ENCODE assay signal across 2 cellular contexts in genomic region chr7:55365103-55365679, GRCh38.
TF ChIP-seq lines count a peak whose summit lies in the region.

Gene LANCL2 (plus strand): TSS chr7:55365337. CDS start chr7:55366026, 689 bp downstream.

TF ChIP-seq in HCT116, 20 proteins besides CTCF, POLR2A, EP300 and RAD21:
- TF ChIP-seq EZH2 (IDR thresholded peaks at IDR 0.05) (no peak), MAX (IDR thresholded peaks at IDR 0.05) (no peak), YY1 (IDR thresholded peaks at IDR 0.05; ENCODE audit: extremely low read depth, insufficient replicate concordance, low read depth, low read length) (no peak), CEBPB (IDR thresholded peaks at IDR 0.05; ENCODE audit: low read depth) (no peak), TCF7L2 (IDR thresholded peaks at IDR 0.05; ENCODE audit: borderline replicate concordance, extremely low read depth, insufficient read depth, insufficient read length) (no peak), FOSL1 (IDR thresholded peaks at IDR 0.05; ENCODE audit: low read depth) (no peak), EGR1 (IDR thresholded peaks at IDR 0.05; ENCODE audit: low read depth) (no peak)

TF ChIP-seq in H1, 55 proteins besides CTCF, POLR2A, EP300 and RAD21:
- TF ChIP-seq SIN3A (conservative IDR thresholded peaks at IDR 0.05 in 1 of 2, IDR thresholded peaks at IDR 0.05 in 1 of 2; ENCODE audit: low read depth in 1 of 2, low read length in 2 of 2) (no peak; a peak in 1 of 4 replicates), RNF2 (IDR thresholded peaks at IDR 0.05; ENCODE audit: borderline replicate concordance, low read depth, low read length, missing control alignments, poor library complexity, severe bottlenecking) (no peak), NRF1 (IDR thresholded peaks at IDR 0.05; ENCODE audit: low read depth, low read length) (no peak), RFX5 (IDR thresholded peaks at IDR 0.05; ENCODE audit: borderline replicate concordance, low read depth, low read length) (no peak), ASH2L (IDR thresholded peaks at IDR 0.05; ENCODE audit: low read length) (peak; percentile 82), E2F6 (IDR thresholded peaks at IDR 0.05) (0 out of 2 replicates have a peak, but pooled peaks have one; percentile 1), CHD2 (IDR thresholded peaks at IDR 0.05; ENCODE audit: low read length) (no peak), CBX5 (IDR thresholded peaks at IDR 0.05; ENCODE audit: low read depth, low read length) (no peak), SUZ12 (IDR thresholded peaks at IDR 0.05; ENCODE audit: low read length) (no peak), TAF7 (optimal IDR thresholded peaks at IDR 0.05; ENCODE audit: borderline replicate concordance, low read depth, low read length) (no peak), CEBPB (IDR thresholded peaks at IDR 0.05; ENCODE audit: low read depth, low read length) (no peak), ATF2 (IDR thresholded peaks at IDR 0.05; ENCODE audit: low read length) (no peak), POLR2AphosphoS5 (IDR thresholded peaks at IDR 0.05; ENCODE audit: low read depth, low read length) (no peak)
